In genomic region chr5:146719179-146719578, GRCh38 we compare ENCODE assay signal across 7 cellular contexts.
"Had no signal": no experiment of that assay in that cellular context is flagged by ENCODE, and none has a peak within 500 bp of the region (broad histone marks: within the 10 kb centered on the region; RNA-seq: fewer than 3 reads in every experiment).

No MANE protein-coding gene starts in this region.

- H3K9me3 Mint-ChIP-seq: HFFc6 had no signal

- H3K4me1 Mint-ChIP-seq: IgD-negative memory B cell had no signal

- H3K36me3 Mint-ChIP-seq: IgD-negative memory B cell had no signal

- ATAC-seq: HCT116, HepG2 had no signal

- DNase-seq: GM23248, GOT3, H7, HFFc6 had no signal

- H3K4me3 Mint-ChIP-seq: HFFc6, IgD-negative memory B cell had no signal

- H3K27ac Mint-ChIP-seq: HFFc6, IgD-negative memory B cell had no signal

- FAIRE-seq: HepG2 had no signal
